1 cellular context compared by ENCODE assay signal in genomic region chr1:180267761-180268555, GRCh38.
TF ChIP-seq lines count a peak whose summit lies in the region.

No MANE protein-coding gene starts in this region.

TF ChIP-seq in H1, 55 proteins besides CTCF, POLR2A, EP300 and RAD21 (continued from another document):
- TF ChIP-seq EGR1 (IDR thresholded peaks at IDR 0.05; ENCODE audit: borderline replicate concordance, low read depth, low read length) (no peak), SIN3A (conservative IDR thresholded peaks at IDR 0.05 in 1 of 2, IDR thresholded peaks at IDR 0.05 in 1 of 2; ENCODE audit: low read depth in 1 of 2, low read length in 2 of 2) (no peak), KDM1A (IDR thresholded peaks at IDR 0.05; ENCODE audit: borderline replicate concordance, low read length) (no peak)
